In the genomic region with DNA sequence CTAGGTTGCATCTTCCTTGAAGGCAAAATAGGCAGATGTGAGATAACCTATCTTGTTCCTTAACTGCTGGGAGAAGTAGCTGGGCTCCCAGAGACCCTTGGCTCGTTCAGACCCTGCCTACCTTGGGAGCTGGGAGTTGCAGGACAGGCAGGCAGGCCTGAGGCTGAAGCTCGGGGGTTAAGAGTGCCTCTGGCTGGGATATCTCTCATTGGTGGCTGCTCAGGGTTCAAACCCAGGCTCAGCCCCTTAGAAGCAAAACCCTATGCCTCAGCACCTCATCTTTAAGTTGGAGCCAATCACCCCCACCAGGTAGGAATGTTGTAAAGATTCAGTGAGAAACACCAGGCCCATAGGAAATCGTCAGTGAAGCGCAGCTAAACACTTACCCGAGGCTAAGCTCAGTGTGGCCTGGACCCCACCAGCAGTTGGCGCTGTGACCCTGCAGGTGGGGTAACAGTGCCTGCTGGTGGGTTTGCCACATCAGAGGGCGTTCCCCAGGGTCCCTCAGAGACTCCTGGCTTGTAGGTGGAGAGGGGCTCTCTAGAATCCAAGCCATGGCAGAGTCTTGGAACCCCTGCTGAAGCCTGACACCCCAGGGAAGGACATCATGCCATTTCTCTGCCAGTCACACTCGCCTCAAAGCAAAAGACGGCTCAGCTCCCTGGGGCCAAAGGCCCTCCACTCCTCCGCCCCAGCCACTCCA, we compare ENCODE assay signal across 1 cellular context.
TF ChIP-seq lines count a peak whose summit lies in the region.

No MANE protein-coding gene starts in this region.

TF ChIP-seq in K562, 482 proteins besides CTCF, POLR2A, EP300 and RAD21 (continued from another document and continues in another):
- TF ChIP-seq ZNF586 (CRISPR knock-in tag; conservative IDR thresholded peaks at IDR 0.05) (no peak), NELFE (IDR thresholded peaks at IDR 0.05; ENCODE audit: insufficient read depth, insufficient read length) (no peak), ZFP36 (IDR thresholded peaks at IDR 0.05; ENCODE audit: low read depth, low read length, partially characterized antibody) (no peak), GABPB2 (CRISPR knock-in tag; conservative IDR thresholded peaks at IDR 0.05) (no peak), MYNN (IDR thresholded peaks at IDR 0.05) (0 out of 2 replicates have a peak, but pooled peaks have one; percentile 13), MYNN (CRISPR knock-in tag; IDR thresholded peaks at IDR 0.05) (no peak), SAFB2 (IDR thresholded peaks at IDR 0.05; ENCODE audit: borderline replicate concordance, low read depth, low read length, severe bottlenecking) (no peak), COPS2 (conservative IDR thresholded peaks at IDR 0.05) (no peak), CC2D1A (IDR thresholded peaks at IDR 0.05) (peak; percentile 57), SIN3A (IDR thresholded peaks at IDR 0.05; ENCODE audit: borderline replicate concordance in 2 of 2, control insufficient read depth in 1 of 2, low read depth in 2 of 2, low read length in 2 of 2) (no peak), MTA2 (IDR thresholded peaks at IDR 0.05; ENCODE audit: low read depth) (no peak), BRCA1 (IDR thresholded peaks at IDR 0.05) (no peak), BRCA1 (CRISPR knock-in tag; IDR thresholded peaks at IDR 0.05) (no peak), TRIM24 (IDR thresholded peaks at IDR 0.05) (no peak), JUNB (CRISPR knock-in tag; conservative IDR thresholded peaks at IDR 0.05) (no peak), DNMT1 (IDR thresholded peaks at IDR 0.05) (no peak), C11orf30 (IDR thresholded peaks at IDR 0.05; ENCODE audit: low read depth) (no peak), ZKSCAN8 (CRISPR knock-in tag; IDR thresholded peaks at IDR 0.05) (no peak), MTA1 (IDR thresholded peaks at IDR 0.05; ENCODE audit: borderline replicate concordance) (no peak), ZSCAN32 (CRISPR knock-in tag; IDR thresholded peaks at IDR 0.05) (no peak), ELF1 (tag; IDR thresholded peaks at IDR 0.05) (no peak), ZNF644 (tag; IDR thresholded peaks at IDR 0.05; ENCODE audit: low read depth) (no peak), ZBTB17 (CRISPR knock-in tag; IDR thresholded peaks at IDR 0.05) (no peak), SMAD4 (CRISPR knock-in tag; conservative IDR thresholded peaks at IDR 0.05) (no peak), STAG1 (CRISPR knock-in tag; IDR thresholded peaks at IDR 0.05; ENCODE audit: borderline replicate concordance) (peak; percentile 80), NCOR1 (IDR thresholded peaks at IDR 0.05) (no peak), SRSF3 (IDR thresholded peaks at IDR 0.05; ENCODE audit: insufficient read depth, low read length) (no peak), NFYB (IDR thresholded peaks at IDR 0.05; ENCODE audit: extremely low read depth, insufficient read length) (no peak), TBL1XR1 (IDR thresholded peaks at IDR 0.05; ENCODE audit: low read length in 2 of 2) (no peak), SMC3 (conservative IDR thresholded peaks at IDR 0.05; ENCODE audit: insufficient read depth, low read depth, low read length) (peak; percentile 87), FOXA3 (CRISPR knock-in tag; conservative IDR thresholded peaks at IDR 0.05 in 1 of 2, IDR thresholded peaks at IDR 0.05 in 1 of 2) (no peak), MAFF (IDR thresholded peaks at IDR 0.05; ENCODE audit: low read length) (no peak), HNRNPH1 (optimal IDR thresholded peaks at IDR 0.05; ENCODE audit: low read depth, low read length) (no peak), NCOA6 (IDR thresholded peaks at IDR 0.05) (no peak), ZNF224 (CRISPR knock-in tag; IDR thresholded peaks at IDR 0.05) (no peak), ZNF79 (CRISPR knock-in tag; IDR thresholded peaks at IDR 0.05; ENCODE audit: low read depth) (no peak), CTBP1 (IDR thresholded peaks at IDR 0.05; ENCODE audit: borderline replicate concordance) (0 out of 2 replicates have a peak, but pooled peaks have one; percentile 34), ZNF707 (CRISPR knock-in tag; conservative IDR thresholded peaks at IDR 0.05) (no peak), ZNF589 (CRISPR knock-in tag; IDR thresholded peaks at IDR 0.05; ENCODE audit: low read depth) (no peak), KLF13 (tag; IDR thresholded peaks at IDR 0.05; ENCODE audit: borderline replicate concordance, low read depth) (no peak), FOXJ3 (CRISPR knock-in tag; IDR thresholded peaks at IDR 0.05) (no peak), E2F3 (CRISPR knock-in tag; IDR thresholded peaks at IDR 0.05) (no peak), BHLHE40 (IDR thresholded peaks at IDR 0.05; ENCODE audit: low read length) (0 out of 2 replicates have a peak, but pooled peaks have one; percentile 22), ZNF184 (CRISPR knock-in tag; IDR thresholded peaks at IDR 0.05) (no peak), DPF2 (IDR thresholded peaks at IDR 0.05) (no peak), ZNF507 (tag; conservative IDR thresholded peaks at IDR 0.05) (no peak), ETV5 (CRISPR knock-in tag; IDR thresholded peaks at IDR 0.05; ENCODE audit: low read depth) (no peak), STAT5B (CRISPR knock-in tag; IDR thresholded peaks at IDR 0.05) (no peak), ZBTB7A (IDR thresholded peaks at IDR 0.05; ENCODE audit: borderline replicate concordance, control insufficient read depth, low read depth, low read length) (peak; percentile 58; the same call in 1 of the 2 replicates), PRMT5 (CRISPR knock-in tag; IDR thresholded peaks at IDR 0.05) (no peak), CBX5 (IDR thresholded peaks at IDR 0.05; ENCODE audit: borderline replicate concordance, low read depth) (no peak), HDAC3 (IDR thresholded peaks at IDR 0.05; ENCODE audit: borderline replicate concordance, partially characterized antibody) (no peak), CHD2 (IDR thresholded peaks at IDR 0.05; ENCODE audit: low read depth, low read length) (no peak)
- TF ChIP-seq, protein P1, sequence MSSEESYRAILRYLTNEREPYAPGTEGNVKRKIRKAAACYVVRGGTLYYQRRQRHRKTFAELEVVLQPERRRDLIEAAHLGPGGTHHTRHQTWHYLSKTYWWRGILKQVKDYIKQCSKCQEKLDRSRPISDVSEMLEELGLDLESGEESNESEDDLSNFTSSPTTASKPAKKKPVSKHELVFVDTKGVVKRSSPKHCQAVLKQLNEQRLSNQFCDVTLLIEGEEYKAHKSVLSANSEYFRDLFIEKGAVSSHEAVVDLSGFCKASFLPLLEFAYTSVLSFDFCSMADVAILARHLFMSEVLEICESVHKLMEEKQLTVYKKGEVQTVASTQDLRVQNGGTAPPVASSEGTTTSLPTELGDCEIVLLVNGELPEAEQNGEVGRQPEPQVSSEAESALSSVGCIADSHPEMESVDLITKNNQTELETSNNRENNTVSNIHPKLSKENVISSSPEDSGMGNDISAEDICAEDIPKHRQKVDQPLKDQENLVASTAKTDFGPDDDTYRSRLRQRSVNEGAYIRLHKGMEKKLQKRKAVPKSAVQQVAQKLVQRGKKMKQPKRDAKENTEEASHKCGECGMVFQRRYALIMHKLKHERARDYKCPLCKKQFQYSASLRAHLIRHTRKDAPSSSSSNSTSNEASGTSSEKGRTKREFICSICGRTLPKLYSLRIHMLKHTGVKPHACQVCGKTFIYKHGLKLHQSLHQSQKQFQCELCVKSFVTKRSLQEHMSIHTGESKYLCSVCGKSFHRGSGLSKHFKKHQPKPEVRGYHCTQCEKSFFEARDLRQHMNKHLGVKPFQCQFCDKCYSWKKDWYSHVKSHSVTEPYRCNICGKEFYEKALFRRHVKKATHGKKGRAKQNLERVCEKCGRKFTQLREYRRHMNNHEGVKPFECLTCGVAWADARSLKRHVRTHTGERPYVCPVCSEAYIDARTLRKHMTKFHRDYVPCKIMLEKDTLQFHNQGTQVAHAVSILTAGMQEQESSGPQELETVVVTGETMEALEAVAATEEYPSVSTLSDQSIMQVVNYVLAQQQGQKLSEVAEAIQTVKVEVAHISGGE (CRISPR knock-in tag; IDR thresholded peaks at IDR 0.05): no peak
- TF ChIP-seq, protein P2, sequence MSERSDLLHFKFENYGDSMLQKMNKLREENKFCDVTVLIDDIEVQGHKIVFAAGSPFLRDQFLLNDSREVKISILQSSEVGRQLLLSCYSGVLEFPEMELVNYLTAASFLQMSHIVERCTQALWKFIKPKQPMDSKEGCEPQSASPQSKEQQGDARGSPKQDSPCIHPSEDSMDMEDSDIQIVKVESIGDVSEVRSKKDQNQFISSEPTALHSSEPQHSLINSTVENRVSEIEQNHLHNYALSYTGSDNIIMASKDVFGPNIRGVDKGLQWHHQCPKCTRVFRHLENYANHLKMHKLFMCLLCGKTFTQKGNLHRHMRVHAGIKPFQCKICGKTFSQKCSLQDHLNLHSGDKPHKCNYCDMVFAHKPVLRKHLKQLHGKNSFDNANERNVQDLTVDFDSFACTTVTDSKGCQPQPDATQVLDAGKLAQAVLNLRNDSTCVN (CRISPR knock-in tag; IDR thresholded peaks at IDR 0.05): no peak
- TF ChIP-seq, protein P3, sequence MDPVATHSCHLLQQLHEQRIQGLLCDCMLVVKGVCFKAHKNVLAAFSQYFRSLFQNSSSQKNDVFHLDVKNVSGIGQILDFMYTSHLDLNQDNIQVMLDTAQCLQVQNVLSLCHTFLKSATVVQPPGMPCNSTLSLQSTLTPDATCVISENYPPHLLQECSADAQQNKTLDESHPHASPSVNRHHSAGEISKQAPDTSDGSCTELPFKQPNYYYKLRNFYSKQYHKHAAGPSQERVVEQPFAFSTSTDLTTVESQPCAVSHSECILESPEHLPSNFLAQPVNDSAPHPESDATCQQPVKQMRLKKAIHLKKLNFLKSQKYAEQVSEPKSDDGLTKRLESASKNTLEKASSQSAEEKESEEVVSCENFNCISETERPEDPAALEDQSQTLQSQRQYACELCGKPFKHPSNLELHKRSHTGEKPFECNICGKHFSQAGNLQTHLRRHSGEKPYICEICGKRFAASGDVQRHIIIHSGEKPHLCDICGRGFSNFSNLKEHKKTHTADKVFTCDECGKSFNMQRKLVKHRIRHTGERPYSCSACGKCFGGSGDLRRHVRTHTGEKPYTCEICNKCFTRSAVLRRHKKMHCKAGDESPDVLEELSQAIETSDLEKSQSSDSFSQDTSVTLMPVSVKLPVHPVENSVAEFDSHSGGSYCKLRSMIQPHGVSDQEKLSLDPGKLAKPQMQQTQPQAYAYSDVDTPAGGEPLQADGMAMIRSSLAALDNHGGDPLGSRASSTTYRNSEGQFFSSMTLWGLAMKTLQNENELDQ (CRISPR knock-in tag; IDR thresholded peaks at IDR 0.05; ENCODE audit: borderline replicate concordance): no peak
- TF ChIP-seq, protein P4, sequence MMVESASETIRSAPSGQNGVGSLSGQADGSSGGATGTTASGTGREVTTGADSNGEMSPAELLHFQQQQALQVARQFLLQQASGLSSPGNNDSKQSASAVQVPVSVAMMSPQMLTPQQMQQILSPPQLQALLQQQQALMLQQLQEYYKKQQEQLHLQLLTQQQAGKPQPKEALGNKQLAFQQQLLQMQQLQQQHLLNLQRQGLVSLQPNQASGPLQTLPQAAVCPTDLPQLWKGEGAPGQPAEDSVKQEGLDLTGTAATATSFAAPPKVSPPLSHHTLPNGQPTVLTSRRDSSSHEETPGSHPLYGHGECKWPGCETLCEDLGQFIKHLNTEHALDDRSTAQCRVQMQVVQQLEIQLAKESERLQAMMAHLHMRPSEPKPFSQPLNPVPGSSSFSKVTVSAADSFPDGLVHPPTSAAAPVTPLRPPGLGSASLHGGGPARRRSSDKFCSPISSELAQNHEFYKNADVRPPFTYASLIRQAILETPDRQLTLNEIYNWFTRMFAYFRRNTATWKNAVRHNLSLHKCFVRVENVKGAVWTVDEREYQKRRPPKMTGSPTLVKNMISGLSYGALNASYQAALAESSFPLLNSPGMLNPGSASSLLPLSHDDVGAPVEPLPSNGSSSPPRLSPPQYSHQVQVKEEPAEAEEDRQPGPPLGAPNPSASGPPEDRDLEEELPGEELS (CRISPR knock-in tag; IDR thresholded peaks at IDR 0.05; ENCODE audit: borderline replicate concordance): no peak
- TF ChIP-seq, protein P5, sequence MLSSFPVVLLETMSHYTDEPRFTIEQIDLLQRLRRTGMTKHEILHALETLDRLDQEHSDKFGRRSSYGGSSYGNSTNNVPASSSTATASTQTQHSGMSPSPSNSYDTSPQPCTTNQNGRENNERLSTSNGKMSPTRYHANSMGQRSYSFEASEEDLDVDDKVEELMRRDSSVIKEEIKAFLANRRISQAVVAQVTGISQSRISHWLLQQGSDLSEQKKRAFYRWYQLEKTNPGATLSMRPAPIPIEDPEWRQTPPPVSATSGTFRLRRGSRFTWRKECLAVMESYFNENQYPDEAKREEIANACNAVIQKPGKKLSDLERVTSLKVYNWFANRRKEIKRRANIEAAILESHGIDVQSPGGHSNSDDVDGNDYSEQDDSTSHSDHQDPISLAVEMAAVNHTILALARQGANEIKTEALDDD (IDR thresholded peaks at IDR 0.05): no peak
- TF ChIP-seq, protein P6, sequence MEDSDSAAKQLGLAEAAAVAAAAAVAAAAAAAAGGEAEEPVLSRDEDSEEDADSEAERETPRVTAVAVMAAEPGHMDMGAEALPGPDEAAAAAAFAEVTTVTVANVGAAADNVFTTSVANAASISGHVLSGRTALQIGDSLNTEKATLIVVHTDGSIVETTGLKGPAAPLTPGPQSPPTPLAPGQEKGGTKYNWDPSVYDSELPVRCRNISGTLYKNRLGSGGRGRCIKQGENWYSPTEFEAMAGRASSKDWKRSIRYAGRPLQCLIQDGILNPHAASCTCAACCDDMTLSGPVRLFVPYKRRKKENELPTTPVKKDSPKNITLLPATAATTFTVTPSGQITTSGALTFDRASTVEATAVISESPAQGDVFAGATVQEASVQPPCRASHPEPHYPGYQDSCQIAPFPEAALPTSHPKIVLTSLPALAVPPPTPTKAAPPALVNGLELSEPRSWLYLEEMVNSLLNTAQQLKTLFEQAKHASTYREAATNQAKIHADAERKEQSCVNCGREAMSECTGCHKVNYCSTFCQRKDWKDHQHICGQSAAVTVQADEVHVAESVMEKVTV (CRISPR knock-in tag; IDR thresholded peaks at IDR 0.05): peak; percentile 59
